ENCODE assay signal across 10 cellular contexts in the genomic region with DNA sequence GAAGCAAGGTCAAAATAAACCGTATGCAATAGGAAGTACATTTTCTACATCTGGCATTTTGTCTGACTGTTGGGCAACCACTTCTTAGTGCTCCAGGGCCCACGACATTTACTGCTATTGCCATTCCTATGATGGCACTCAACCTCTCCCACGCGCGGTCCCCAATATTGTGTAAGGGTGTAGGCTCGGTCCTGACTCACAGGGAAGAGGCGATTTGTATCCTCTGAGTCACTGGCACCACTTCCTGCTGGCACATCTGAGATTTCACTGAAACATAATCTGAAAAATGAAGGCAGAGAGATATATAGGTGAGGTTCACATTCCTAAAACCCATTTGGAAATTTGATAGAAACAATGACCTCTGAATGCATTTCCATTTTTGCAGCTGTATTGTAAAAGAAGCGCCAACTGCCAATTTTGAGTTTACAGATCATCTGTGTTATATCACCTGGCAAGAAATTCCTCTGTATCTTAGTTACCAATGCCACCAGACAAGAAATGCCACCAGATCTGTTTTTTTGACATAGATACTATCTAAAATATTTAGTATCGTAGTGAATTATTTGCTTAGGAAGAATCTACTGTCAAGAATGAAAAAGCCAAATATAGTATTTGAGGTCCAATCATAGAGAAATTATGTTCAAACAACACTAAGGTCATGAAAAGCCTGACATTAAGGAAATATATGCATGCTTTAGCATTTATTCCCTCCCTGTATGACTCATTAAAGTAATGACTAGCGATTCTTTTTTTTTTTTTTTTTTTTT. TPM values are rescaled to one million over a fixed set of nuclear protein-coding genes. Genes with fewer than 3 reads are reported as not detected.
DNase-seq lines count a peak whose midpoint lies in the region; ATAC-seq lines count a peak whose summit lies in the region.
"Had no signal": no experiment of that assay in that cellular context is flagged by ENCODE, and none has a peak within 500 bp of the region (broad histone marks: within the 10 kb centered on the region; RNA-seq: fewer than 3 reads in every experiment).

No MANE protein-coding gene starts in this region.

- no peaks in the 10 kb centered on the region for H3K36me3 Mint-ChIP-seq in activated T-cell treated with anti-CD3 and anti-CD28 coated beads, Interleukin-2, amount 50 U/mL, for 4 hours (ENCODE audit: insufficient read depth)
- no peaks in the 10 kb centered on the region for H3K36me3 Mint-ChIP-seq in activated T-cell treated with anti-CD3 and anti-CD28 coated beads, Interleukin-2, amount 50 U/mL, for 24 hours (ENCODE audit: low read depth)

- H3K9me3 Mint-ChIP-seq in activated T-cell treated with anti-CD3 and anti-CD28 coated beads, Interleukin-2, amount 50 U/mL, for 4 hours: no peaks in the 10 kb centered on the region
- H3K9me3 Mint-ChIP-seq in activated T-cell treated with anti-CD3 and anti-CD28 coated beads, Interleukin-2, amount 50 U/mL, for 24 hours: no peaks in the 10 kb centered on the region
- H3K9me3 Mint-ChIP-seq: nephron progenitor cell had no signal

- peak overlapping the region; percentile 95 for H3K27ac ChIP-seq in epithelial cell of prostate

- H3K4me3 Mint-ChIP-seq in activated T-cell treated with anti-CD3 and anti-CD28 coated beads, Interleukin-2, amount 50 U/mL, for 4 hours: no peak overlapping the region
- no peak overlapping the region for H3K4me3 Mint-ChIP-seq in activated T-cell treated with anti-CD3 and anti-CD28 coated beads, Interleukin-2, amount 50 U/mL, for 24 hours
- H3K4me3 Mint-ChIP-seq: nephron progenitor cell had no signal

- DNase-seq in activated T-cell treated with anti-CD3 and anti-CD28 coated beads, Interleukin-2, amount 50 U/mL, for 4 hours: no peak
- DNase-seq in activated T-cell treated with anti-CD3 and anti-CD28 coated beads, Interleukin-2, amount 50 U/mL, for 24 hours: no peak
- DNase-seq in NOMO-1 treated with DMSO at 0.1 percent for 48 hours (lab: John Stamatoyannopoulos, UW; ENCODE audit: unreplicated experiment) (peak; percentile 61), epithelial cell of prostate (ENCODE audit: low read depth, low spot score) (peak; percentile 96), NCI-H345 treated with DMSO at 0.1 percent for 48 hours (lab: John Stamatoyannopoulos, UW; ENCODE audit: unreplicated experiment) (no peak)
- peak; percentile 50 for DNase-seq in stimulated activated CD8-positive, alpha-beta memory T cell treated with anti-CD3 and anti-CD28 coated beads, Interleukin-4, amount 100 ng/mL, for 48 hours
- DNase-seq: COR-L47, nephron progenitor cell had no signal

- peak; percentile 18 to 41 for ATAC-seq in activated T-cell treated with anti-CD3 and anti-CD28 coated beads, Interleukin-2, amount 50 U/mL, for 4 hours
- no peak for ATAC-seq in HG02588 (IDR thresholded peaks at IDR 0.05; ENCODE audit: unreplicated experiment)
- no peak for ATAC-seq in GM21360 (IDR thresholded peaks at IDR 0.05; ENCODE audit: unreplicated experiment)

- H3K27ac Mint-ChIP-seq in activated T-cell treated with anti-CD3 and anti-CD28 coated beads, Interleukin-2, amount 50 U/mL, for 24 hours: no peak overlapping the region
- H3K27ac Mint-ChIP-seq: nephron progenitor cell had no signal

- H3K4me1 Mint-ChIP-seq in activated T-cell treated with anti-CD3 and anti-CD28 coated beads, Interleukin-2, amount 50 U/mL, for 4 hours (ENCODE audit: low read depth): no peaks in the 10 kb centered on the region
- H3K4me1 Mint-ChIP-seq in activated T-cell treated with anti-CD3 and anti-CD28 coated beads, Interleukin-2, amount 50 U/mL, for 24 hours (ENCODE audit: low read depth): peaks cover 4% of the 10 kb centered on the region
- H3K4me1 Mint-ChIP-seq: nephron progenitor cell had no signal

- peaks cover 4% of the 10 kb centered on the region for H3K27me3 Mint-ChIP-seq in activated T-cell treated with anti-CD3 and anti-CD28 coated beads, Interleukin-2, amount 50 U/mL, for 4 hours (ENCODE audit: low read depth)
- peaks cover 6% of the 10 kb centered on the region for H3K27me3 Mint-ChIP-seq in activated T-cell treated with anti-CD3 and anti-CD28 coated beads, Interleukin-2, amount 50 U/mL, for 24 hours

RNA-seq across cellular contexts. Expression of gene EREG, which starts 9.8 kb away (rescaled TPM):
- under 1 TPM; 0.13 to 0.63 (median 0.54) TPM for total RNA-seq in activated T-cell treated with anti-CD3 and anti-CD28 coated beads, Interleukin-2, amount 50 U/mL, for 4 hours

Comparison
In these comparisons a context has a peak if more than half of its experiments do, and no peak if none do; other contexts are left out.
1. ATAC-seq: peak in activated T-cell treated with anti-CD3 and anti-CD28 coated beads, Interleukin-2, amount 50 U/mL, for 4 hours (2 of 2); none in HG02588 (single experiment) and GM21360 (single experiment).
2. DNase-seq: peak in NOMO-1 treated with DMSO at 0.1 percent for 48 hours (single experiment), epithelial cell of prostate (single experiment) and stimulated activated CD8-positive, alpha-beta memory T cell treated with anti-CD3 and anti-CD28 coated beads, Interleukin-4, amount 100 ng/mL, for 48 hours (single experiment); none in activated T-cell treated with anti-CD3 and anti-CD28 coated beads, Interleukin-2, amount 50 U/mL, for 4 hours (single experiment), activated T-cell treated with anti-CD3 and anti-CD28 coated beads, Interleukin-2, amount 50 U/mL, for 24 hours (single experiment) and NCI-H345 treated with DMSO at 0.1 percent for 48 hours (single experiment).